In the genomic region with DNA sequence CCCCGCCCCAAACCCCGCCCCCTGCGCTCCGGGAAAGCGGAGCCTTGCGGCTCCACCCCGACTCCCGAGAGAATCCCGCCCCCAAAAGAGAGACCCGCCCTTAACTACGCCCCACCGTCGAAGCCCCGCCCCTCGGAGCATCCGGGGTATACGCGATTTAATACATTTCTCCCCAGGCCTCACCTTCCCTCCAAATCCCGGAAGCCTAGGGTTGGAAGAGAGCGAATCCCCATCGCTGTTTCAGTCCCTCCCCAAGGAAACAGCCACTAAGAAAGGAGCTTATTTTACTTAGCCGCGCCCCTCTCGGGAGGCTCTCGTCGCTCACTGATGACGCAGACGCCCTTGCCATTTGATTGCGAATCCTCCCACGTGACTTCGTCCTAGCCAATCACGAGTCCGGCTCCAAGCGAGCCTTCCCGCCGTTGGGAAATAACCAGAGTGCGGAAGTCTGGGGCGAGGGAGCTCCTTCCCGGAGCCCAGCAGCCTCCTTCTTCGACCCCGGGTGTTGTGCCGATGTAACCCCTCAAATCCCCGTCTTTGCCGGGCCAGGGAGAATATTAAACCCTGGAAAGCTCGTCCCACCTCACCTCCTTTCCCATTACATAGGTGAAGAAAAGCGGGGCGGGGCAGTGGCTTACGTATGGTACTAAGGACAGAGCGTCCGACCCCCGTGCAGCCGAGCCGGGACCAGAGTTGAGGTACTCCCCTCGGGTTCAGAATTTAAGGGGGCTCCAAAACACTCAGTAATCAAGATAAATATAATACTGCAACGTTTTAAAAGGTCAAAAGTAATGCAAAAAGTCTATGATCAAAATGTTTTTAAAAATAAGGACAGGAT, we compare ENCODE assay signal across 1 cellular context.
TF ChIP-seq lines count a peak whose summit lies in the region.

No MANE protein-coding gene starts in this region.

TF ChIP-seq in K562, 482 proteins besides CTCF, POLR2A, EP300 and RAD21 (continued from another document and continues in another):
- TF ChIP-seq ZBTB43 (CRISPR knock-in tag; IDR thresholded peaks at IDR 0.05) (peak; percentile 75; the same call in 1 of the 2 replicates), RFX5 (IDR thresholded peaks at IDR 0.05; ENCODE audit: low read depth, low read length) (no peak), LCOR (CRISPR knock-in tag; IDR thresholded peaks at IDR 0.05) (peak; percentile 57; the same call in 1 of the 2 replicates), KLF10 (CRISPR knock-in tag; IDR thresholded peaks at IDR 0.05) (no peak), NR2C1 (IDR thresholded peaks at IDR 0.05) (peak; percentile 60; the same call in 1 of the 2 replicates), NR2C1 (tag; IDR thresholded peaks at IDR 0.05) (no peak; the same call in 1 of the 2 replicates), ETS1 (conservative IDR thresholded peaks at IDR 0.05; ENCODE audit: control insufficient read depth, low read depth, low read length) (peak; percentile 66; the same call in 1 of the 2 replicates), TRIM24 (IDR thresholded peaks at IDR 0.05) (no peak), ZNF3 (CRISPR knock-in tag; IDR thresholded peaks at IDR 0.05) (no peak), SRSF3 (IDR thresholded peaks at IDR 0.05; ENCODE audit: insufficient read depth, low read length) (no peak), FOSL1 (tag; conservative IDR thresholded peaks at IDR 0.05) (no peak; the same call in none of the 2 replicates), PHF8 (IDR thresholded peaks at IDR 0.05; ENCODE audit: borderline replicate concordance, low read length) (peak; percentile 65; the same call in 1 of the 2 replicates), ZNF12 (CRISPR knock-in tag; IDR thresholded peaks at IDR 0.05) (no peak), CBFA2T3 (IDR thresholded peaks at IDR 0.05) (no peak), MXI1 (IDR thresholded peaks at IDR 0.05; ENCODE audit: low read depth, low read length) (no peak), CBX2 (IDR thresholded peaks at IDR 0.05; ENCODE audit: insufficient read depth, low read length, poor library complexity, severe bottlenecking) (no peak), MAFG (tag; conservative IDR thresholded peaks at IDR 0.05) (no peak), ZNF311 (CRISPR knock-in tag; IDR thresholded peaks at IDR 0.05) (peak; percentile 58; the same call in 1 of the 2 replicates), ZNF282 (CRISPR knock-in tag; IDR thresholded peaks at IDR 0.05) (no peak), TARDBP (IDR thresholded peaks at IDR 0.05) (peak; percentile 96), CEBPB (tag; IDR thresholded peaks at IDR 0.05) (peak; percentile 96), ADNP (tag; IDR thresholded peaks at IDR 0.05) (no peak), CHAMP1 (IDR thresholded peaks at IDR 0.05) (no peak), ETV6 (IDR thresholded peaks at IDR 0.05; ENCODE audit: borderline replicate concordance in 1 of 2, low read depth in 2 of 2, low read length in 1 of 2) (no peak), ETV6 (CRISPR knock-in tag; IDR thresholded peaks at IDR 0.05; ENCODE audit: borderline replicate concordance) (no peak), BHLHE40 (IDR thresholded peaks at IDR 0.05; ENCODE audit: low read length) (peak; percentile 66), ZNF785 (CRISPR knock-in tag; IDR thresholded peaks at IDR 0.05) (no peak), ZNF518B (CRISPR knock-in tag; IDR thresholded peaks at IDR 0.05) (0 out of 2 replicates have a peak, but pooled peaks have one; percentile 49)
- TF ChIP-seq, protein P1, sequence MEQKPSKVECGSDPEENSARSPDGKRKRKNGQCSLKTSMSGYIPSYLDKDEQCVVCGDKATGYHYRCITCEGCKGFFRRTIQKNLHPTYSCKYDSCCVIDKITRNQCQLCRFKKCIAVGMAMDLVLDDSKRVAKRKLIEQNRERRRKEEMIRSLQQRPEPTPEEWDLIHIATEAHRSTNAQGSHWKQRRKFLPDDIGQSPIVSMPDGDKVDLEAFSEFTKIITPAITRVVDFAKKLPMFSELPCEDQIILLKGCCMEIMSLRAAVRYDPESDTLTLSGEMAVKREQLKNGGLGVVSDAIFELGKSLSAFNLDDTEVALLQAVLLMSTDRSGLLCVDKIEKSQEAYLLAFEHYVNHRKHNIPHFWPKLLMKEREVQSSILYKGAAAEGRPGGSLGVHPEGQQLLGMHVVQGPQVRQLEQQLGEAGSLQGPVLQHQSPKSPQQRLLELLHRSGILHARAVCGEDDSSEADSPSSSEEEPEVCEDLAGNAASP (IDR thresholded peaks at IDR 0.05) = no peak
- TF ChIP-seq, protein P2, sequence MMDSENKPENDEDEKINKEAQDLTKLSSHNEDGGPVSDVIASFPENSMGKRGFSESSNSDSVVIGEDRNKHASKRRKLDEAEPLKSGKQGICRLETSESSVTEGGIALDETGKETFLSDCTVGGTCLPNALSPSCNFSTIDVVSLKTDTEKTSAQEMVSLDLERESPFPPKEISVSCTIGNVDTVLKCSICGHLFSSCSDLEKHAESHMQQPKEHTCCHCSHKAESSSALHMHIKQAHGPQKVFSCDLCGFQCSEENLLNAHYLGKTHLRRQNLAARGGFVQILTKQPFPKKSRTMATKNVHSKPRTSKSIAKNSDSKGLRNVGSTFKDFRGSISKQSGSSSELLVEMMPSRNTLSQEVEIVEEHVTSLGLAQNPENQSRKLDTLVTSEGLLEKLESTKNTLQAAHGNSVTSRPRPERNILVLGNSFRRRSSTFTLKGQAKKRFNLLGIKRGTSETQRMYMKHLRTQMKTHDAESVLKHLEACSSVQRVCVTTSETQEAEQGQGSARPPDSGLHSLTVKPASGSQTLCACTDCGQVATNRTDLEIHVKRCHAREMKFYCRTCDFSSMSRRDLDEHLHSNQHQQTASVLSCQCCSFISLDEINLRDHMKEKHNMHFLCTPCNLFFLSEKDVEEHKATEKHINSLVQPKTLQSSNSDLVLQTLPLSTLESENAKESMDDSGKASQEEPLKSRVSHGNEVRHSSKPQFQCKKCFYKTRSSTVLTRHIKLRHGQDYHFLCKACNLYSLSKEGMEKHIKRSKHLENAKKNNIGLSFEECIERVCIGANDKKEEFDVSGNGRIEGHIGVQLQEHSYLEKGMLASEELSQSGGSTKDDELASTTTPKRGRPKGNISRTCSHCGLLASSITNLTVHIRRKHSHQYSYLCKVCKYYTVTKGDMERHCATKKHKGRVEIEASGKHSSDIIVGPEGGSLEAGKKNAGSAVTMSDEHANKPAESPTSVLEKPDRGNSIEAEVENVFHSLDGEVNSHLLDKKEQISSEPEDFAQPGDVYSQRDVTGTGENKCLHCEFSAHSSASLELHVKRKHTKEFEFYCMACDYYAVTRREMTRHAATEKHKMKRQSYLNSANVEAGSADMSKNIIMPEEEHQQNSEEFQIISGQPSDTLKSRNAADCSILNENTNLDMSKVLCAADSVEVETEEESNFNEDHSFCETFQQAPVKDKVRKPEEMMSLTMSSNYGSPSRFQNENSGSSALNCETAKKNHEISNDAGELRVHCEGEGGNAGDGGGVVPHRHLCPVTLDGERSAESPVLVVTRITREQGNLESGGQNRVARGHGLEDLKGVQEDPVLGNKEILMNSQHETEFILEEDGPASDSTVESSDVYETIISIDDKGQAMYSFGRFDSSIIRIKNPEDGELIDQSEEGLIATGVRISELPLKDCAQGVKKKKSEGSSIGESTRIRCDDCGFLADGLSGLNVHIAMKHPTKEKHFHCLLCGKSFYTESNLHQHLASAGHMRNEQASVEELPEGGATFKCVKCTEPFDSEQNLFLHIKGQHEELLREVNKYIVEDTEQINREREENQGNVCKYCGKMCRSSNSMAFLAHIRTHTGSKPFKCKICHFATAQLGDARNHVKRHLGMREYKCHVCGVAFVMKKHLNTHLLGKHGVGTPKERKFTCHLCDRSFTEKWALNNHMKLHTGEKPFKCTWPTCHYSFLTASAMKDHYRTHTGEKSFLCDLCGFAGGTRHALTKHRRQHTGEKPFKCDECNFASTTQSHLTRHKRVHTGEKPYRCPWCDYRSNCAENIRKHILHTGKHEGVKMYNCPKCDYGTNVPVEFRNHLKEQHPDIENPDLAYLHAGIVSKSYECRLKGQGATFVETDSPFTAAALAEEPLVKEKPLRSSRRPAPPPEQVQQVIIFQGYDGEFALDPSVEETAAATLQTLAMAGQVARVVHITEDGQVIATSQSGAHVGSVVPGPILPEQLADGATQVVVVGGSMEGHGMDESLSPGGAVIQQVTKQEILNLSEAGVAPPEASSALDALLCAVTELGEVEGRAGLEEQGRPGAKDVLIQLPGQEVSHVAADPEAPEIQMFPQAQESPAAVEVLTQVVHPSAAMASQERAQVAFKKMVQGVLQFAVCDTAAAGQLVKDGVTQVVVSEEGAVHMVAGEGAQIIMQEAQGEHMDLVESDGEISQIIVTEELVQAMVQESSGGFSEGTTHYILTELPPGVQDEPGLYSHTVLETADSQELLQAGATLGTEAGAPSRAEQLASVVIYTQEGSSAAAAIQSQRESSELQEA (IDR thresholded peaks at IDR 0.05; ENCODE audit: low read depth) = no peak
- TF ChIP-seq, protein P3, sequence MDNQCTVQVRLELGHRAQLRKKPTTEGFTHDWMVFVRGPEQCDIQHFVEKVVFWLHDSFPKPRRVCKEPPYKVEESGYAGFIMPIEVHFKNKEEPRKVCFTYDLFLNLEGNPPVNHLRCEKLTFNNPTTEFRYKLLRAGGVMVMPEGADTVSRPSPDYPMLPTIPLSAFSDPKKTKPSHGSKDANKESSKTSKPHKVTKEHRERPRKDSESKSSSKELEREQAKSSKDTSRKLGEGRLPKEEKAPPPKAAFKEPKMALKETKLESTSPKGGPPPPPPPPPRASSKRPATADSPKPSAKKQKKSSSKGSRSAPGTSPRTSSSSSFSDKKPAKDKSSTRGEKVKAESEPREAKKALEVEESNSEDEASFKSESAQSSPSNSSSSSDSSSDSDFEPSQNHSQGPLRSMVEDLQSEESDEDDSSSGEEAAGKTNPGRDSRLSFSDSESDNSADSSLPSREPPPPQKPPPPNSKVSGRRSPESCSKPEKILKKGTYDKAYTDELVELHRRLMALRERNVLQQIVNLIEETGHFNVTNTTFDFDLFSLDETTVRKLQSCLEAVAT (IDR thresholded peaks at IDR 0.05) = peak; percentile 34 to 94; a peak in 2 of 4 replicates
